ENCODE assay signal across 1 cellular context in genomic region chr12:53059434-53060063, GRCh38.
TF ChIP-seq lines count a peak whose summit lies in the region.

No MANE protein-coding gene starts in this region.

TF ChIP-seq in H1, 55 proteins besides CTCF, POLR2A, EP300 and RAD21:
- TF ChIP-seq SUZ12 (IDR thresholded peaks at IDR 0.05; ENCODE audit: low read length) (no peak), SIN3A (conservative IDR thresholded peaks at IDR 0.05 in 1 of 2, IDR thresholded peaks at IDR 0.05 in 1 of 2; ENCODE audit: low read depth in 1 of 2, low read length in 2 of 2) (no peak)
